In the genomic region with DNA sequence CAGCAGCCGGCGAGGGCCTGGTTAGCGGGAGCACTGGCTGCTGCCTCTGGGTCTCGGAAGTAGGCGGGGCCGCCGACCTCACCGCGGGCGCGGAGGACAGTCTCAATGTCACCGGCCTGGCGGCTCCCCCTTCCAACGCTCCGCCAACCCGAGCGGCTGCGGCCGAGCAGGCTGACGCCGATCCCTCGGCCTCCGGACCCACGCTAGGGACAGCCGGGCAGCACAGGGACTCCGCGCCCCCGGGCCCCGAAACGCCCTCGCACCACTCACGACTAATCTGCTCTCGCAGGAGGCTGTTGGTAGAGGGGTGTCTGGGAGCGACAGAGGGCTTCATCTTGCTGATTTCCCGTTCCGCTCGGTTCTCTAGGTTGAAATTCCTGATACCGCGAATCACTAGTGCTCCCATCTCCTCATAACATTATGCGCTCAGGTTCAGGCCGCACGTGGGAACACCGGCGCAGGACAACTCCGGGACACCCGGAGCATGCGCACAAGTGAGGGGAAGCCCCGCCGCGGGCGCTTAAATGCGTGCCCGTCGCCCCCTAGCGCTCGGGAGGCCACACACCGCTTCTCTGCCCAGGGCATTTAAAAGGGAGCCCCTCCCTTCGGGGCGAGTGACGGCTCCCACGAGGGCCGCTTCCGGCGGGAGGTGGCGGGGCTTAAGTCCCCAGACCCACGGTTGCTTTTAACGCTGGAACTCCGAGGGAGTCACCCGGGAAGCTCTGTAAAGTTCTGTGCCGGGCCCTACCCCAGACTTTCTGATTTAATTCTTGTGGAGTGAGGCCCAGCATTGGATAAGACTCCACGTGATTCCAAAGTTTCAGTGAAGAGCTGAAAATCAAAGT, we compare ENCODE assay signal across 8 cellular contexts. TPM values are rescaled to one million over a fixed set of nuclear protein-coding genes. Genes with fewer than 3 reads are reported as not detected.
DNase-seq lines count a peak whose midpoint lies in the region; ATAC-seq and TF ChIP-seq lines count a peak whose summit lies in the region.

A gene (minus strand): TSS at position 496 of the 845 bp plus-strand sequence. CDS start 90 bp downstream, at position 406.

- intact Hi-C loops in testis (cut with DNase I; ENCODE audit: low total_unique reads), result no loop called here

- 0% methylated on average over 33 to 70 of the region's 71 CpGs for WGBS in testis, 2 donors

- CTCF ChIA-PET in GM10248 (lab: Yijun Ruan, JAX), result interaction anchor here (0.7 to 4.5 kb wide), 28 partner anchors 9 to 379 kb away, joined by 3 to 35 read pairs (median 4); a partner anchor contains a TSS

- peak; percentile 86 for TF ChIP-seq CTCF in GM10248 (IDR thresholded peaks at IDR 0.05; ENCODE audit: control extremely low read depth, extremely low read depth, low read depth, missing control alignments)
- peak; percentile 75 for TF ChIP-seq CTCF in NB4 (IDR thresholded peaks at IDR 0.05; ENCODE audit: low read depth, low read length)
- TF ChIP-seq CTCF in omental fat pad (IDR thresholded peaks at IDR 0.05), result peak in 2 of 3 donors; percentile 16 to 94
- TF ChIP-seq CTCF in testis (IDR thresholded peaks at IDR 0.05), result peak; percentile 92 to 98 (median 97)

- peak; percentile 79 for TF ChIP-seq POLR2A in NB4 (IDR thresholded peaks at IDR 0.05; ENCODE audit: extremely low read depth, insufficient read length)
- no peak for TF ChIP-seq POLR2A in testis (IDR thresholded peaks at IDR 0.05)

- H3K4me3 ChIP-seq in NB4 (ENCODE audit: low read depth, low read length) (peak within 1 kb of the TSS; percentile 85), SK-N-MC (peak within 1 kb of the TSS; percentile 97), testis (peak within 1 kb of the TSS; percentile 81 to 87)

- H3K9ac ChIP-seq in SK-N-MC (ENCODE audit: insufficient read length), result peak within 1 kb of the TSS; percentile 89

- H3K27ac ChIP-seq in SK-N-MC, result peak within 1 kb of the TSS; percentile 97
- H3K27ac ChIP-seq in testis, result peak within 1 kb of the TSS; percentile 78 to 95

- no peaks in the 10 kb centered on the region for H3K4me1 ChIP-seq in testis

- H3K27me3 ChIP-seq in testis, result no peaks in the 10 kb centered on the region

- DNase-seq in GM10248 (ENCODE audit: extremely low spot score), result peak; percentile 93
- DNase-seq in NB4 (ENCODE audit: low read depth), result peak; percentile 96
- DNase-seq in SK-N-MC (ENCODE audit: low read depth, low spot score), result peak; percentile 63
- DNase-seq in activated naive CD4-positive, alpha-beta T cell treated with anti-CD3 and anti-CD28 coated beads, Interleukin-2, amount 50 U/mL, for 16 hours, result peak; percentile 96
- DNase-seq in globus pallidus (ENCODE audit: low spot score), result peak; percentile 95
- peak; percentile 87 for DNase-seq in omental fat pad (ENCODE audit: low spot score)
- peak; percentile 98 for DNase-seq in testis

- POLR2A ChIA-PET in GM10248 (lab: Yijun Ruan, JAX), result no interaction called here

- no peaks in the 10 kb centered on the region for H3K9me3 ChIP-seq in SK-N-MC (ENCODE audit: low read depth, low read length)
- no peaks in the 10 kb centered on the region for H3K9me3 ChIP-seq in testis

- ATAC-seq in HG02571 (IDR thresholded peaks at IDR 0.05; ENCODE audit: unreplicated experiment), result peak; percentile 92
- peak; percentile 100 for ATAC-seq in omental fat pad (ENCODE audit: low FRiP score)

- H3K36me3 ChIP-seq in SK-N-MC (ENCODE audit: insufficient read depth, low read length) (peaks cover 38% of the 10 kb centered on the region), testis (ENCODE audit: low read depth, missing control alignments) (no peaks in the 10 kb centered on the region)

RNA-seq across cellular contexts. Expression of the gene that starts here (rescaled TPM):
- total RNA-seq in omental fat pad (10 to 100 TPM in 3 of 4 donors, 1 to 10 TPM in 1; 9.6 to 40.6 (median 32.1) TPM), testis (10 to 100 TPM; 19.0 to 19.1 TPM)
- 22.2 TPM for polyA plus RNA-seq in testis (ENCODE audit: insufficient read depth, low read depth, low replicate concordance)

Comparison
In these comparisons a context has a peak if more than half of its experiments do, and no peak if none do; other contexts are left out.
1. Peak in every context shown above with its lines: DNase-seq, ATAC-seq, H3K4me3 ChIP-seq and H3K27ac ChIP-seq.